In genomic region chr7:26233902-26234511, GRCh38 we compare ENCODE assay signal across 1 cellular context.
A peak's percentile ranks its signal among the peaks of the same experiment; 100 is the strongest.
TF ChIP-seq lines count a peak whose summit lies in the region.

No MANE protein-coding gene starts in this region.

TF ChIP-seq in K562, 482 proteins besides CTCF, POLR2A, EP300 and RAD21 (continues in another document):
- TF ChIP-seq ARID4B (CRISPR knock-in tag; IDR thresholded peaks at IDR 0.05) = no peak
- TF ChIP-seq JUNB (CRISPR knock-in tag; conservative IDR thresholded peaks at IDR 0.05) = 0 out of 2 replicates have a peak, but pooled peaks have one; percentile 13
- TF ChIP-seq NBN (IDR thresholded peaks at IDR 0.05; ENCODE audit: low read depth) = peak; percentile 81
- peak; percentile 92 for TF ChIP-seq MAFK (IDR thresholded peaks at IDR 0.05; ENCODE audit: low read length)
- TF ChIP-seq ADNP (tag; IDR thresholded peaks at IDR 0.05) = no peak
- TF ChIP-seq ZNF253 (CRISPR knock-in tag; conservative IDR thresholded peaks at IDR 0.05) = no peak
- TF ChIP-seq FOXM1 (IDR thresholded peaks at IDR 0.05; ENCODE audit: low read depth) = peak; percentile 26; the same call in 1 of the 2 replicates
- TF ChIP-seq FOXM1 (CRISPR knock-in tag; IDR thresholded peaks at IDR 0.05; ENCODE audit: low read depth) = no peak
- TF ChIP-seq ZSCAN32 (CRISPR knock-in tag; IDR thresholded peaks at IDR 0.05) = no peak
- TF ChIP-seq KDM1A (IDR thresholded peaks at IDR 0.05) = peak in 1 of 2 experiments; percentile 35; a peak in 1 of 4 replicates
- no peak for TF ChIP-seq PREB (CRISPR knock-in tag; IDR thresholded peaks at IDR 0.05)
- TF ChIP-seq KAT8 (IDR thresholded peaks at IDR 0.05; ENCODE audit: low read depth) = no peak
- TF ChIP-seq ETS1 (conservative IDR thresholded peaks at IDR 0.05; ENCODE audit: control insufficient read depth, low read depth, low read length) = no peak
- no peak for TF ChIP-seq GTF2B (IDR thresholded peaks at IDR 0.05; ENCODE audit: extremely low read depth, insufficient read length)
- no peak for TF ChIP-seq SRF (CRISPR knock-in tag; IDR thresholded peaks at IDR 0.05)
- no peak for TF ChIP-seq TSC22D4 (tag; IDR thresholded peaks at IDR 0.05)
- TF ChIP-seq NCOA2 (IDR thresholded peaks at IDR 0.05; ENCODE audit: partially characterized antibody in 2 of 2) = no peak
- TF ChIP-seq TCFL5 (CRISPR knock-in tag; conservative IDR thresholded peaks at IDR 0.05) = peak; percentile 76; the same call in 1 of the 2 replicates
- TF ChIP-seq PBX2 (CRISPR knock-in tag; IDR thresholded peaks at IDR 0.05; ENCODE audit: low read depth) = no peak
- TF ChIP-seq PBX2 (tag; conservative IDR thresholded peaks at IDR 0.05; ENCODE audit: low read depth) = peak; percentile 80
- TF ChIP-seq NFATC3 (IDR thresholded peaks at IDR 0.05) = 0 out of 2 replicates have a peak, but pooled peaks have one; percentile 54
- no peak for TF ChIP-seq NR3C1 (CRISPR knock-in tag; IDR thresholded peaks at IDR 0.05)
- peak; percentile 61 for TF ChIP-seq FOSL1 (tag; conservative IDR thresholded peaks at IDR 0.05)
- peak; percentile 80 for TF ChIP-seq ZNF239 (CRISPR knock-in tag; IDR thresholded peaks at IDR 0.05)
- no peak for TF ChIP-seq ZNF518B (CRISPR knock-in tag; IDR thresholded peaks at IDR 0.05)
- TF ChIP-seq ZNF124 (CRISPR knock-in tag; IDR thresholded peaks at IDR 0.05) = no peak
- peak; percentile 76; the same call in 1 of the 2 replicates for TF ChIP-seq BCL6 (CRISPR knock-in tag; IDR thresholded peaks at IDR 0.05)
- no peak for TF ChIP-seq XRCC3 (IDR thresholded peaks at IDR 0.05)
- TF ChIP-seq HMG20B (CRISPR knock-in tag; IDR thresholded peaks at IDR 0.05) = no peak
- no peak for TF ChIP-seq BRD9 (IDR thresholded peaks at IDR 0.05; ENCODE audit: low read depth, partially characterized antibody)
- TF ChIP-seq ZNF212 (CRISPR knock-in tag; IDR thresholded peaks at IDR 0.05) = no peak
- TF ChIP-seq FOXP4 (CRISPR knock-in tag; IDR thresholded peaks at IDR 0.05; ENCODE audit: borderline replicate concordance) = no peak
- 0 out of 2 replicates have a peak, but pooled peaks have one; percentile 37 for TF ChIP-seq GMEB1 (CRISPR knock-in tag; IDR thresholded peaks at IDR 0.05)
- no peak for TF ChIP-seq RAD51 (IDR thresholded peaks at IDR 0.05; ENCODE audit: borderline replicate concordance, low read depth)
- TF ChIP-seq GABPB1 (CRISPR knock-in tag; IDR thresholded peaks at IDR 0.05) = no peak
- no peak for TF ChIP-seq COPS2 (conservative IDR thresholded peaks at IDR 0.05)
- no peak for TF ChIP-seq MCM2 (IDR thresholded peaks at IDR 0.05; ENCODE audit: low read depth)
- peak; percentile 25 to 87; a peak in 1 of 4 replicates for TF ChIP-seq ARNT (IDR thresholded peaks at IDR 0.05)
- TF ChIP-seq CLOCK (CRISPR knock-in tag; IDR thresholded peaks at IDR 0.05; ENCODE audit: borderline replicate concordance) = no peak
- TF ChIP-seq NR2C1 (IDR thresholded peaks at IDR 0.05) = no peak
- peak; percentile 65; the same call in 1 of the 2 replicates for TF ChIP-seq NR2C1 (tag; IDR thresholded peaks at IDR 0.05)
- peak; percentile 33; the same call in 1 of the 2 replicates for TF ChIP-seq NR4A1 (CRISPR knock-in tag; IDR thresholded peaks at IDR 0.05)
- TF ChIP-seq NR4A1 (tag; IDR thresholded peaks at IDR 0.05) = peak; percentile 93
- TF ChIP-seq ZNF217 (CRISPR knock-in tag; IDR thresholded peaks at IDR 0.05) = no peak
